In genomic region chr1:236753554-236753953, GRCh38 we compare ENCODE assay signal across 9 cellular contexts. TPM values are rescaled to one million over a fixed set of nuclear protein-coding genes. Genes with fewer than 3 reads are reported as not detected.
DNase-seq lines count a peak whose midpoint lies in the region; ATAC-seq and TF ChIP-seq lines count a peak whose summit lies in the region.
"Had no signal": no experiment of that assay in that cellular context is flagged by ENCODE, and none has a peak within 500 bp of the region (broad histone marks: within the 10 kb centered on the region; RNA-seq: fewer than 3 reads in every experiment).

No MANE protein-coding gene starts in this region.

- intact Hi-C loops in activated CD4-positive, alpha-beta memory T cell treated with anti-CD3 and anti-CD28 coated beads for 36 hours (cut with micrococcal nuclease), result no loop called here

- peak; percentile 10 for TF ChIP-seq CTCF in foreskin fibroblast (IDR thresholded peaks at IDR 0.05; ENCODE audit: low read depth, low read length)

- CTCF ChIA-PET in activated CD4-positive, alpha-beta memory T cell treated with anti-CD3 and anti-CD28 coated beads for 36 hours (lab: Charles Lee), result interaction anchor here (1.9 kb wide), 1 partner anchor 634 kb away, joined by 6 read pairs; no protein-coding TSS in a partner anchor

- no peaks in the 10 kb centered on the region for H3K4me1 Mint-ChIP-seq in activated CD4-positive, alpha-beta memory T cell treated with anti-CD3 and anti-CD28 coated beads for 36 hours (ENCODE audit: low read depth)

- no peak overlapping the region for H3K4me3 ChIP-seq in foreskin fibroblast (ENCODE audit: low read depth in 1 of 2, low read length in 2 of 2)
- H3K4me3 ChIP-seq: skin epidermis had no signal

- no peak overlapping the region for H3K4me3 Mint-ChIP-seq in activated CD4-positive, alpha-beta memory T cell treated with anti-CD3 and anti-CD28 coated beads for 36 hours

- H3K9me3 Mint-ChIP-seq in activated CD4-positive, alpha-beta memory T cell treated with anti-CD3 and anti-CD28 coated beads for 36 hours, result no peaks in the 10 kb centered on the region

- no peak overlapping the region for H3K27ac Mint-ChIP-seq in activated CD4-positive, alpha-beta memory T cell treated with anti-CD3 and anti-CD28 coated beads for 36 hours

- no peaks in the 10 kb centered on the region for H3K36me3 Mint-ChIP-seq in activated CD4-positive, alpha-beta memory T cell treated with anti-CD3 and anti-CD28 coated beads for 36 hours

- H3K27me3 Mint-ChIP-seq in activated CD4-positive, alpha-beta memory T cell treated with anti-CD3 and anti-CD28 coated beads for 36 hours, result peaks cover 8% of the 10 kb centered on the region

- DNase-seq in SIG-M5 treated with dmso at 0.1 percent for 504 hours (lab: John Stamatoyannopoulos, UW; ENCODE audit: unreplicated experiment) (peak; percentile 54), SIG-M5 (lab: John Stamatoyannopoulos, UW) (no peak), OCI-M1 (lab: John Stamatoyannopoulos, UW) (peak; percentile 50), foreskin fibroblast (peak in 1 of 2 donors; percentile 14), superior temporal gyrus (ENCODE audit: extremely low spot score) (peak; percentile 50)
- DNase-seq in activated CD4-positive, alpha-beta memory T cell treated with anti-CD3 and anti-CD28 coated beads for 36 hours, result no peak

- POLR2A ChIA-PET in activated CD4-positive, alpha-beta memory T cell treated with anti-CD3 and anti-CD28 coated beads for 36 hours (lab: Charles Lee), result interaction anchor here (0.5 kb wide), 1 partner anchor 128 kb away, joined by 4 read pairs; no protein-coding TSS in a partner anchor

- ATAC-seq in GM18909 (IDR thresholded peaks at IDR 0.05; ENCODE audit: poor library complexity, unreplicated experiment) (no peak), HG03175 (IDR thresholded peaks at IDR 0.05; ENCODE audit: unreplicated experiment) (no peak)

RNA-seq across cellular contexts. Expression of gene MTR, which starts 41.5 kb away (rescaled TPM):
- total RNA-seq in activated CD4-positive, alpha-beta memory T cell treated with anti-CD3 and anti-CD28 coated beads for 36 hours, result 10 to 100 TPM; 46.3 to 46.6 TPM

Comparison
In these comparisons a context has a peak if more than half of its experiments do, and no peak if none do; other contexts are left out.
1. DNase-seq: peak in SIG-M5 treated with dmso at 0.1 percent for 504 hours (single experiment), OCI-M1 (single experiment) and superior temporal gyrus (single experiment); none in SIG-M5 (single experiment) and activated CD4-positive, alpha-beta memory T cell treated with anti-CD3 and anti-CD28 coated beads for 36 hours (single experiment).